Comparison of ENCODE assay signal across 8 cellular contexts in genomic region chr22:25462474-25463346, GRCh38.
DNase-seq lines count a peak whose midpoint lies in the region; ATAC-seq and TF ChIP-seq lines count a peak whose summit lies in the region.
"Not testable (repeated sequence)": the region's sequence is repeated elsewhere in the genome, so short reads cannot be mapped to it uniquely, and the experiment has no call there.

No MANE protein-coding gene starts in this region.

- H3K9me3 ChIP-seq in Loucy (ENCODE audit: insufficient read depth, low read depth, low read length); endodermal cell (ENCODE audit: control insufficient read depth, low read length): not testable (repeated sequence)

- H3K9ac ChIP-seq in Loucy (ENCODE audit: low read depth, low read length, poor library complexity, severe bottlenecking); endodermal cell (ENCODE audit: extremely low read depth, low read length, poor library complexity, severe bottlenecking): not testable (repeated sequence)

- not testable (repeated sequence) for H3K4me1 ChIP-seq in Loucy (ENCODE audit: insufficient read depth, low read length, poor library complexity, severe bottlenecking); endodermal cell (ENCODE audit: control insufficient read depth, insufficient read depth, low read length)

- not testable (repeated sequence) for H3K9me3 Mint-ChIP-seq in endodermal cell

- H3K79me2 ChIP-seq in Loucy (ENCODE audit: insufficient read depth, low read length): not testable (repeated sequence)

- DNase-seq in C1 segment of cervical spinal cord (lab: John Stamatoyannopoulos, UW) (peak in 13 of 14 donors; percentile 10 to 82 (median 44)), RPMI7951 (ENCODE audit: low read depth) (peak; percentile 46), activated T-cell treated with anti-CD3 and anti-CD28 coated beads for 24 hours (ENCODE audit: low read depth) (peak; percentile 69), endodermal cell (peak; percentile 96), lung microvascular endothelial cell (ENCODE audit: low read depth in 2 of 2) (peak; percentile 74 to 77)
- DNase-seq in stimulated activated CD4-positive, alpha-beta T cell treated with anti-CD3 and anti-CD28 coated beads, Interleukin-4, amount 100 ng/mL, for 4 hours: peak; percentile 59 to 71

- H3K36me3 ChIP-seq in Loucy (ENCODE audit: insufficient read depth, low read length) (peaks cover 35% of the 10 kb centered on the region; the same call in 1 of the 2 replicates), endodermal cell (ENCODE audit: control insufficient read depth, insufficient read depth, low read length) (peaks cover 29% of the 10 kb centered on the region)

- H3K27ac ChIP-seq in endodermal cell (ENCODE audit: low read depth, low read length): not testable (repeated sequence)

- peaks cover 49% of the 10 kb centered on the region for H3K36me3 Mint-ChIP-seq in endodermal cell (ENCODE audit: low read depth)

- H2AFZ ChIP-seq in Loucy (ENCODE audit: low read length): not testable (repeated sequence)

- H3K4me2 ChIP-seq in Loucy (ENCODE audit: low read depth, low read length, poor library complexity, severe bottlenecking): not testable (repeated sequence)

- TF ChIP-seq CTCF in Loucy (conservative IDR thresholded peaks at IDR 0.05; ENCODE audit: low read length): peak; percentile 93
- TF ChIP-seq CTCF in endodermal cell (conservative IDR thresholded peaks at IDR 0.05): peak; percentile 97

- not testable (repeated sequence) for H3K4me1 Mint-ChIP-seq in endodermal cell

- H3F3A ChIP-seq in Loucy (ENCODE audit: low read depth): not testable (repeated sequence)

- 50 to 69% methylated on average over 5 to 14 of the region's 15 CpGs for whole genome bisulfite sequencing in endodermal cell (ENCODE audit: insufficient coverage in 1 of 2, insufficient read length in 1 of 2), 2 experiments

- ATAC-seq in GM21367 (IDR thresholded peaks at IDR 0.05; ENCODE audit: unreplicated experiment): peak; percentile 65

- not testable (repeated sequence) for H4K20me1 ChIP-seq in Loucy (ENCODE audit: insufficient read depth, low read length, poor library complexity, severe bottlenecking)

- H3K27ac Mint-ChIP-seq in endodermal cell: peak overlapping the region; percentile 58

- not testable (repeated sequence) for H3K27me3 Mint-ChIP-seq in endodermal cell (ENCODE audit: insufficient read depth)

- H3K27me3 ChIP-seq in Loucy (ENCODE audit: insufficient read depth, low read length, poor library complexity, severe bottlenecking); endodermal cell (ENCODE audit: control insufficient read depth, insufficient read depth, low read length, poor library complexity, severe bottlenecking): not testable (repeated sequence)

- H3K9me2 ChIP-seq in Loucy (replicated peaks; ENCODE audit: low read depth, low read length): not testable (repeated sequence)

- not testable (repeated sequence) for H3K4me3 ChIP-seq in Loucy (ENCODE audit: low read length, poor library complexity, severe bottlenecking); endodermal cell (ENCODE audit: low read length)

- H3K4me3 Mint-ChIP-seq in endodermal cell: not testable (repeated sequence)

Comparison
In these comparisons a context has a peak if more than half of its experiments do, and no peak if none do; other contexts are left out.
1. DNase-seq: peak in every context shown above with its lines; median percentile 96 in endodermal cell; 76 in lung microvascular endothelial cell; 69 in activated T-cell treated with anti-CD3 and anti-CD28 coated beads for 24 hours; 65 in stimulated activated CD4-positive, alpha-beta T cell treated with anti-CD3 and anti-CD28 coated beads, Interleukin-4, amount 100 ng/mL, for 4 hours; 46 in RPMI7951; 44 in C1 segment of cervical spinal cord.